In genomic region chrX:128518508-128518907, GRCh38 we compare ENCODE assay signal across 8 cellular contexts.
DNase-seq lines count a peak whose midpoint lies in the region; ATAC-seq, FAIRE-seq and TF ChIP-seq lines count a peak whose summit lies in the region.

No MANE protein-coding gene starts in this region.

- FAIRE-seq in H54 (lab: Jason Lieb, UNC) = no peak

- H3K27ac Mint-ChIP-seq in nephron progenitor cell = no peak overlapping the region

- no peaks in the 10 kb centered on the region for H3K4me1 ChIP-seq in adipocyte (ENCODE audit: control insufficient read depth, insufficient read depth, low read length)

- ATAC-seq in GM18870 (IDR thresholded peaks at IDR 0.05; ENCODE audit: unreplicated experiment) (peak; percentile 87), GM18519 (IDR thresholded peaks at IDR 0.05; ENCODE audit: low FRiP score, unreplicated experiment) (no peak), HG03442 (IDR thresholded peaks at IDR 0.05; ENCODE audit: unreplicated experiment) (no peak)

- TF ChIP-seq POLR2A in H54 (IDR thresholded peaks at IDR 0.05; ENCODE audit: low read depth, low read length) = no peak

- peaks cover 10% of the 10 kb centered on the region for H3K27me3 ChIP-seq in adipocyte (replicated peaks; ENCODE audit: control insufficient read depth, insufficient read depth, low read length)

- no peaks in the 10 kb centered on the region for H3K4me1 Mint-ChIP-seq in nephron progenitor cell

- peak; percentile 33 for TF ChIP-seq CTCF in nephron progenitor cell (IDR thresholded peaks at IDR 0.05)

- no peak overlapping the region for H3K4me3 Mint-ChIP-seq in nephron progenitor cell

- H3K27me3 Mint-ChIP-seq in nephron progenitor cell (ENCODE audit: low read depth, poor library complexity) = no peaks in the 10 kb centered on the region

- DNase-seq in Jurkat, Clone E6-1 (ENCODE audit: low read depth, low spot score) = peak; percentile 10
- DNase-seq in adipocyte (ENCODE audit: low read depth) = peak; percentile 2
- DNase-seq in nephron progenitor cell = no peak
- DNase-seq in NCI-H1048 (lab: John Stamatoyannopoulos, UW) = no peak
- no peak for DNase-seq in H54 (ENCODE audit: insufficient read length, low spot score)

- no peak overlapping the region for H3K4me3 ChIP-seq in Jurkat, Clone E6-1 (ENCODE audit: low read length)
- no peak overlapping the region for H3K4me3 ChIP-seq in adipocyte (ENCODE audit: low read length)

- no peaks in the 10 kb centered on the region for H3K36me3 Mint-ChIP-seq in nephron progenitor cell (ENCODE audit: low read depth)

- H3K9ac ChIP-seq in adipocyte (ENCODE audit: low read length) = no peak overlapping the region

- peaks cover 6% of the 10 kb centered on the region for H3K9me3 ChIP-seq in adipocyte (ENCODE audit: control insufficient read depth, low read length)

- peaks cover 29% of the 10 kb centered on the region for H3K9me3 Mint-ChIP-seq in nephron progenitor cell

- H3K36me3 ChIP-seq in adipocyte (ENCODE audit: control insufficient read depth, insufficient read depth, low read length, severe bottlenecking) = no peaks in the 10 kb centered on the region

Comparison
In these comparisons a context has a peak if more than half of its experiments do, and no peak if none do; other contexts are left out.
1. DNase-seq: peak in Jurkat, Clone E6-1 (single experiment) and adipocyte (single experiment); none in nephron progenitor cell (single experiment), NCI-H1048 (single experiment) and H54 (single experiment).